ENCODE assay signal across 1 cellular context in genomic region chr19:18282021-18282787, GRCh38.
TF ChIP-seq lines count a peak whose summit lies in the region.

No MANE protein-coding gene starts in this region.

TF ChIP-seq in H1, 55 proteins besides CTCF, POLR2A, EP300 and RAD21:
- TF ChIP-seq TBP (IDR thresholded peaks at IDR 0.05; ENCODE audit: low read depth, low read length): peak; percentile 42; the same call in 1 of the 2 replicates
- TF ChIP-seq ZNF274 (IDR thresholded peaks at IDR 0.05; ENCODE audit: borderline replicate concordance, extremely low read depth, low read length): no peak
- TF ChIP-seq SIN3A (conservative IDR thresholded peaks at IDR 0.05 in 1 of 2, IDR thresholded peaks at IDR 0.05 in 1 of 2; ENCODE audit: low read depth in 1 of 2, low read length in 2 of 2): 0 out of 4 replicates have a peak, but pooled peaks of 1 of the 2 experiments have one; percentile 45
- no peak for TF ChIP-seq SP1 (IDR thresholded peaks at IDR 0.05; ENCODE audit: low read depth, low read length)
- TF ChIP-seq CREB1 (IDR thresholded peaks at IDR 0.05): no peak
- TF ChIP-seq ATF2 (IDR thresholded peaks at IDR 0.05; ENCODE audit: low read length): no peak
- no peak for TF ChIP-seq POU5F1 (IDR thresholded peaks at IDR 0.05; ENCODE audit: low read depth, low read length)
- no peak for TF ChIP-seq GTF2F1 (IDR thresholded peaks at IDR 0.05; ENCODE audit: borderline replicate concordance, low read depth, low read length)
- no peak for TF ChIP-seq SP2 (IDR thresholded peaks at IDR 0.05; ENCODE audit: low read length)
- peak; percentile 6; the same call in 1 of the 2 replicates for TF ChIP-seq TAF1 (IDR thresholded peaks at IDR 0.05; ENCODE audit: low read depth, low read length)
- TF ChIP-seq ASH2L (IDR thresholded peaks at IDR 0.05; ENCODE audit: low read length): peak; percentile 56
- TF ChIP-seq HDAC2 (IDR thresholded peaks at IDR 0.05; ENCODE audit: borderline replicate concordance in 1 of 2, low read depth in 2 of 2, low read length in 2 of 2): no peak
- peak; percentile 50; the same call in 1 of the 2 replicates for TF ChIP-seq PHF8 (conservative IDR thresholded peaks at IDR 0.05; ENCODE audit: low read depth, low read length)
- no peak for TF ChIP-seq CBX8 (IDR thresholded peaks at IDR 0.05; ENCODE audit: borderline replicate concordance, low read depth, low read length)
- no peak for TF ChIP-seq NRF1 (IDR thresholded peaks at IDR 0.05; ENCODE audit: low read depth, low read length)
- TF ChIP-seq BACH1 (IDR thresholded peaks at IDR 0.05; ENCODE audit: low read length): no peak
- TF ChIP-seq MAX (IDR thresholded peaks at IDR 0.05): peak; percentile 55; the same call in 1 of the 2 replicates
- no peak for TF ChIP-seq CEBPB (IDR thresholded peaks at IDR 0.05; ENCODE audit: low read depth, low read length)
- no peak for TF ChIP-seq CHD7 (IDR thresholded peaks at IDR 0.05; ENCODE audit: insufficient replicate concordance, low read length)
- no peak for TF ChIP-seq RBBP5 (IDR thresholded peaks at IDR 0.05; ENCODE audit: borderline replicate concordance, low read depth, low read length)
- no peak; the same call in 1 of the 2 replicates for TF ChIP-seq GABPA (IDR thresholded peaks at IDR 0.05; ENCODE audit: borderline replicate concordance, insufficient read depth, low read length)
- TF ChIP-seq ATF3 (IDR thresholded peaks at IDR 0.05; ENCODE audit: insufficient read depth, low read depth, low read length): no peak
- no peak for TF ChIP-seq SIRT6 (IDR thresholded peaks at IDR 0.05; ENCODE audit: low read length)
- peak; percentile 24; the same call in 1 of the 2 replicates for TF ChIP-seq EGR1 (IDR thresholded peaks at IDR 0.05; ENCODE audit: borderline replicate concordance, low read depth, low read length)
- no peak for TF ChIP-seq MAFK (IDR thresholded peaks at IDR 0.05; ENCODE audit: low read depth, low read length)
- TF ChIP-seq FOSL1 (IDR thresholded peaks at IDR 0.05; ENCODE audit: insufficient read depth, low read depth, low read length): no peak
- TF ChIP-seq KDM4A (IDR thresholded peaks at IDR 0.05; ENCODE audit: low read depth, low read length, severe bottlenecking): no peak
- no peak for TF ChIP-seq SP4 (IDR thresholded peaks at IDR 0.05; ENCODE audit: low read length)
- TF ChIP-seq USF2 (IDR thresholded peaks at IDR 0.05; ENCODE audit: low read length): no peak
- TF ChIP-seq SIX5 (IDR thresholded peaks at IDR 0.05; ENCODE audit: low read depth, low read length): no peak
- no peak for TF ChIP-seq RXRA (IDR thresholded peaks at IDR 0.05; ENCODE audit: insufficient read depth, low read depth, low read length)
- TF ChIP-seq RFX5 (IDR thresholded peaks at IDR 0.05; ENCODE audit: borderline replicate concordance, low read depth, low read length): no peak
- TF ChIP-seq CBX5 (IDR thresholded peaks at IDR 0.05; ENCODE audit: low read depth, low read length): no peak
- TF ChIP-seq BCL11A (IDR thresholded peaks at IDR 0.05; ENCODE audit: low read depth in 2 of 2, low read length in 2 of 2): no peak
- TF ChIP-seq POLR2AphosphoS5 (IDR thresholded peaks at IDR 0.05; ENCODE audit: low read depth, low read length): peak; percentile 67; the same call in 1 of the 2 replicates
- no peak for TF ChIP-seq KDM5A (IDR thresholded peaks at IDR 0.05; ENCODE audit: low read length)
- no peak for TF ChIP-seq RNF2 (IDR thresholded peaks at IDR 0.05; ENCODE audit: borderline replicate concordance, low read depth, low read length, missing control alignments, poor library complexity, severe bottlenecking)
- no peak for TF ChIP-seq SRF (IDR thresholded peaks at IDR 0.05; ENCODE audit: low read depth, low read length)
- no peak for TF ChIP-seq HDAC6 (IDR thresholded peaks at IDR 0.05; ENCODE audit: low read depth, low read length)
- TF ChIP-seq SAP30 (IDR thresholded peaks at IDR 0.05; ENCODE audit: insufficient read depth, insufficient replicate concordance, low read length): no peak
